Comparison of ENCODE assay signal across 29 cellular contexts in genomic region chr15:66169625-66170024, GRCh38.
"Had no signal": no experiment of that assay in that cellular context is flagged by ENCODE, and none has a peak within 500 bp of the region (broad histone marks: within the 10 kb centered on the region; RNA-seq: fewer than 3 reads in every experiment).

No MANE protein-coding gene starts in this region.

- H3K4me3 ChIP-seq: ascending aorta, cardiac muscle cell, heart left ventricle, lung, testis, transverse colon had no signal

- H3K36me3 ChIP-seq: ascending aorta, cardiac muscle cell, heart left ventricle, transverse colon had no signal

- H3K27me3 ChIP-seq: ascending aorta, cardiac muscle cell, testis had no signal

- H3K9me3 ChIP-seq: ascending aorta, heart left ventricle, testis, transverse colon had no signal

- H3K9me3 Mint-ChIP-seq: activated CD4-positive, alpha-beta memory T cell treated with anti-CD3 and anti-CD28 coated beads, Interleukin-2, amount 10 ng/mL, durations not matched to agents 7 days and 5 days; activated CD4-positive, alpha-beta T cell treated with anti-CD3 and anti-CD28 coated beads, Interleukin-2, amount 10 ng/mL, durations not matched to agents 7 days and 5 days; activated naive CD4-positive, alpha-beta T cell treated with anti-CD3 and anti-CD28 coated beads, Interleukin-2, amount 10 ng/mL, durations not matched to agents 7 days and 5 days; activated naive CD8-positive, alpha-beta T cell treated with anti-CD3 and anti-CD28 coated beads, Interleukin-2, amount 10 ng/mL, durations not matched to agents 7 days and 5 days; activated T-cell treated with anti-CD3 and anti-CD28 coated beads, Interleukin-2, amount 50 U/mL, for 24 hours; brain; effector memory CD8-positive, alpha-beta T cell; natural killer cell; T-helper 1 cell treated with Interleukin-12 subunit alpha and Interleukin-12 subunit beta and Interleukin-4 antibody, amounts not matched to agents 30 μg/mL and 1 μg/mL, for 36 hours had no signal

- H3K4me3 Mint-ChIP-seq: activated CD4-positive, alpha-beta memory T cell treated with anti-CD3 and anti-CD28 coated beads, Interleukin-2, amount 10 ng/mL, durations not matched to agents 7 days and 5 days; activated CD4-positive, alpha-beta T cell treated with anti-CD3 and anti-CD28 coated beads, Interleukin-2, amount 10 ng/mL, durations not matched to agents 7 days and 5 days; activated naive CD4-positive, alpha-beta T cell treated with anti-CD3 and anti-CD28 coated beads, Interleukin-2, amount 10 ng/mL, durations not matched to agents 7 days and 5 days; activated naive CD8-positive, alpha-beta T cell treated with anti-CD3 and anti-CD28 coated beads, Interleukin-2, amount 10 ng/mL, durations not matched to agents 7 days and 5 days; activated T-cell treated with anti-CD3 and anti-CD28 coated beads, Interleukin-2, amount 50 U/mL, for 24 hours; brain; effector memory CD8-positive, alpha-beta T cell; immature natural killer cell; natural killer cell; T-helper 1 cell treated with Interleukin-12 subunit alpha and Interleukin-12 subunit beta and Interleukin-4 antibody, amounts not matched to agents 30 μg/mL and 1 μg/mL, for 36 hours had no signal

- H3K4me1 Mint-ChIP-seq: activated CD4-positive, alpha-beta memory T cell treated with anti-CD3 and anti-CD28 coated beads, Interleukin-2, amount 10 ng/mL, durations not matched to agents 7 days and 5 days; activated CD4-positive, alpha-beta T cell treated with anti-CD3 and anti-CD28 coated beads, Interleukin-2, amount 10 ng/mL, durations not matched to agents 7 days and 5 days; activated naive CD4-positive, alpha-beta T cell treated with anti-CD3 and anti-CD28 coated beads, Interleukin-2, amount 10 ng/mL, durations not matched to agents 7 days and 5 days; immature natural killer cell; natural killer cell had no signal

- H3K36me3 Mint-ChIP-seq: activated naive CD4-positive, alpha-beta T cell treated with anti-CD3 and anti-CD28 coated beads, Interleukin-2, amount 10 ng/mL, durations not matched to agents 7 days and 5 days; activated naive CD8-positive, alpha-beta T cell treated with anti-CD3 and anti-CD28 coated beads, Interleukin-2, amount 10 ng/mL, durations not matched to agents 7 days and 5 days; brain; immature natural killer cell; natural killer cell had no signal

- H3K27ac Mint-ChIP-seq: activated CD4-positive, alpha-beta memory T cell treated with anti-CD3 and anti-CD28 coated beads, Interleukin-2, amount 10 ng/mL, durations not matched to agents 7 days and 5 days; activated CD4-positive, alpha-beta T cell treated with anti-CD3 and anti-CD28 coated beads, Interleukin-2, amount 10 ng/mL, durations not matched to agents 7 days and 5 days; activated naive CD4-positive, alpha-beta T cell treated with anti-CD3 and anti-CD28 coated beads, Interleukin-2, amount 10 ng/mL, durations not matched to agents 7 days and 5 days; activated naive CD8-positive, alpha-beta T cell treated with anti-CD3 and anti-CD28 coated beads, Interleukin-2, amount 10 ng/mL, durations not matched to agents 7 days and 5 days; activated T-cell treated with anti-CD3 and anti-CD28 coated beads, Interleukin-2, amount 50 U/mL, for 24 hours; effector memory CD8-positive, alpha-beta T cell; immature natural killer cell; natural killer cell; T-helper 1 cell treated with Interleukin-12 subunit alpha and Interleukin-12 subunit beta and Interleukin-4 antibody, amounts not matched to agents 30 μg/mL and 1 μg/mL, for 36 hours had no signal

- H3K27ac ChIP-seq: ascending aorta, cardiac muscle cell, heart left ventricle, testis, transverse colon had no signal

- DNase-seq: activated CD4-positive, alpha-beta memory T cell treated with anti-CD3 and anti-CD28 coated beads, Interleukin-2, amount 10 ng/mL, durations not matched to agents 7 days and 5 days; activated CD4-positive, alpha-beta T cell treated with anti-CD3 and anti-CD28 coated beads for 1 hour; activated CD4-positive, alpha-beta T cell treated with anti-CD3 and anti-CD28 coated beads, Interleukin-2, amount 10 ng/mL, durations not matched to agents 7 days and 5 days; activated CD8-positive, alpha-beta memory T cell treated with anti-CD3 and anti-CD28 coated beads, Interleukin-2, amount 50 U/mL, for 48 hours; activated gamma-delta T cell; activated naive CD4-positive, alpha-beta T cell treated with anti-CD3 and anti-CD28 coated beads, Interleukin-2, amount 10 ng/mL, durations not matched to agents 7 days and 5 days; activated naive CD8-positive, alpha-beta T cell treated with anti-CD3 and anti-CD28 coated beads, Interleukin-2, amount 10 ng/mL, durations not matched to agents 7 days and 5 days; activated T-cell treated with anti-CD3 and anti-CD28 coated beads, Interleukin-2, amount 50 U/mL, for 24 hours; cortex of kidney; effector memory CD8-positive, alpha-beta T cell; erythroblast; heart left ventricle; hypothalamus; immature natural killer cell; kidney glomerular epithelial cell; mesendoderm; natural killer cell; right cardiac atrium; stimulated activated CD4-positive, alpha-beta T cell treated with anti-CD3 and anti-CD28 coated beads, Interleukin-2, amount 100 ng/mL, for 48 hours; stimulated activated naive CD8-positive, alpha-beta T cell treated with anti-CD3 and anti-CD28 coated beads, Interleukin-15, Interleukin-2, amounts not matched to agents 100 U/mL and 50 U/mL, for 24 hours; T-helper 9 cell; testis; transverse colon had no signal

- H3K4me1 ChIP-seq: ascending aorta, heart left ventricle, testis, transverse colon had no signal

- ATAC-seq: heart left ventricle; left lobe of liver; natural killer cell; right cardiac atrium; stimulated activated naive CD8-positive, alpha-beta T cell treated with anti-CD3 and anti-CD28 coated beads, Interleukin-15, Interleukin-2, amounts not matched to agents 100 U/mL and 50 U/mL, for 24 hours had no signal
